Comparison of ENCODE assay signal across 2 cellular contexts in genomic region chr5:93058309-93058708, GRCh38.
TF ChIP-seq lines count a peak whose summit lies in the region.

No MANE protein-coding gene starts in this region.

TF ChIP-seq in A549, 52 proteins besides CTCF, POLR2A, EP300 and RAD21 (continued from another document):
- TF ChIP-seq, protein P1, sequence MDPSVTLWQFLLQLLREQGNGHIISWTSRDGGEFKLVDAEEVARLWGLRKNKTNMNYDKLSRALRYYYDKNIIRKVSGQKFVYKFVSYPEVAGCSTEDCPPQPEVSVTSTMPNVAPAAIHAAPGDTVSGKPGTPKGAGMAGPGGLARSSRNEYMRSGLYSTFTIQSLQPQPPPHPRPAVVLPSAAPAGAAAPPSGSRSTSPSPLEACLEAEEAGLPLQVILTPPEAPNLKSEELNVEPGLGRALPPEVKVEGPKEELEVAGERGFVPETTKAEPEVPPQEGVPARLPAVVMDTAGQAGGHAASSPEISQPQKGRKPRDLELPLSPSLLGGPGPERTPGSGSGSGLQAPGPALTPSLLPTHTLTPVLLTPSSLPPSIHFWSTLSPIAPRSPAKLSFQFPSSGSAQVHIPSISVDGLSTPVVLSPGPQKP (IDR thresholded peaks at IDR 0.05; ENCODE audit: low read depth, low read length), result no peak
- TF ChIP-seq HOXA7 (CRISPR knock-in tag; IDR thresholded peaks at IDR 0.05), result no peak
- no peak for TF ChIP-seq RARB (CRISPR knock-in tag; IDR thresholded peaks at IDR 0.05)
- no peak for TF ChIP-seq CBX2 (IDR thresholded peaks at IDR 0.05; ENCODE audit: borderline replicate concordance, low read depth)
- TF ChIP-seq MAFK (IDR thresholded peaks at IDR 0.05; ENCODE audit: partially characterized antibody), result no peak
- no peak for TF ChIP-seq KDM5A (IDR thresholded peaks at IDR 0.05)
- no peak for TF ChIP-seq USF2 (IDR thresholded peaks at IDR 0.05)
- no peak for TF ChIP-seq HDAC2 (IDR thresholded peaks at IDR 0.05)
- TF ChIP-seq RNF2 (IDR thresholded peaks at IDR 0.05; ENCODE audit: borderline replicate concordance, low read depth), result no peak
- no peak for TF ChIP-seq MAZ (IDR thresholded peaks at IDR 0.05; ENCODE audit: borderline replicate concordance, low read depth, low read length)
- no peak for TF ChIP-seq TFCP2L1 (CRISPR knock-in tag; IDR thresholded peaks at IDR 0.05)
- no peak for TF ChIP-seq RFX5 (IDR thresholded peaks at IDR 0.05)
- no peak for TF ChIP-seq ZFP36 (IDR thresholded peaks at IDR 0.05; ENCODE audit: borderline replicate concordance, partially characterized antibody)
- TF ChIP-seq MYC (IDR thresholded peaks at IDR 0.05; ENCODE audit: borderline replicate concordance, low read length), result no peak

TF ChIP-seq in GM23338, 12 proteins besides CTCF, POLR2A, EP300 and RAD21 (continued from another document):
- TF ChIP-seq, protein P2, sequence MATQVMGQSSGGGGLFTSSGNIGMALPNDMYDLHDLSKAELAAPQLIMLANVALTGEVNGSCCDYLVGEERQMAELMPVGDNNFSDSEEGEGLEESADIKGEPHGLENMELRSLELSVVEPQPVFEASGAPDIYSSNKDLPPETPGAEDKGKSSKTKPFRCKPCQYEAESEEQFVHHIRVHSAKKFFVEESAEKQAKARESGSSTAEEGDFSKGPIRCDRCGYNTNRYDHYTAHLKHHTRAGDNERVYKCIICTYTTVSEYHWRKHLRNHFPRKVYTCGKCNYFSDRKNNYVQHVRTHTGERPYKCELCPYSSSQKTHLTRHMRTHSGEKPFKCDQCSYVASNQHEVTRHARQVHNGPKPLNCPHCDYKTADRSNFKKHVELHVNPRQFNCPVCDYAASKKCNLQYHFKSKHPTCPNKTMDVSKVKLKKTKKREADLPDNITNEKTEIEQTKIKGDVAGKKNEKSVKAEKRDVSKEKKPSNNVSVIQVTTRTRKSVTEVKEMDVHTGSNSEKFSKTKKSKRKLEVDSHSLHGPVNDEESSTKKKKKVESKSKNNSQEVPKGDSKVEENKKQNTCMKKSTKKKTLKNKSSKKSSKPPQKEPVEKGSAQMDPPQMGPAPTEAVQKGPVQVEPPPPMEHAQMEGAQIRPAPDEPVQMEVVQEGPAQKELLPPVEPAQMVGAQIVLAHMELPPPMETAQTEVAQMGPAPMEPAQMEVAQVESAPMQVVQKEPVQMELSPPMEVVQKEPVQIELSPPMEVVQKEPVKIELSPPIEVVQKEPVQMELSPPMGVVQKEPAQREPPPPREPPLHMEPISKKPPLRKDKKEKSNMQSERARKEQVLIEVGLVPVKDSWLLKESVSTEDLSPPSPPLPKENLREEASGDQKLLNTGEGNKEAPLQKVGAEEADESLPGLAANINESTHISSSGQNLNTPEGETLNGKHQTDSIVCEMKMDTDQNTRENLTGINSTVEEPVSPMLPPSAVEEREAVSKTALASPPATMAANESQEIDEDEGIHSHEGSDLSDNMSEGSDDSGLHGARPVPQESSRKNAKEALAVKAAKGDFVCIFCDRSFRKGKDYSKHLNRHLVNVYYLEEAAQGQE (IDR thresholded peaks at IDR 0.05; ENCODE audit: unreplicated experiment), result no peak
- no peak for TF ChIP-seq POLR2AphosphoS5 (IDR thresholded peaks at IDR 0.05; ENCODE audit: low read depth)
- no peak for TF ChIP-seq ZNF462 (CRISPR knock-in tag; IDR thresholded peaks at IDR 0.05)
- no peak for TF ChIP-seq ETS1 (IDR thresholded peaks at IDR 0.05)
- no peak for TF ChIP-seq ZNF331 (CRISPR knock-in tag; IDR thresholded peaks at IDR 0.05; ENCODE audit: low read depth)
- no peak for TF ChIP-seq EZH2 (IDR thresholded peaks at IDR 0.05; ENCODE audit: low read depth, unreplicated experiment)
- no peak for TF ChIP-seq NANOG (IDR thresholded peaks at IDR 0.05; ENCODE audit: borderline replicate concordance)
- TF ChIP-seq STAT1 (IDR thresholded peaks at IDR 0.05; ENCODE audit: unreplicated experiment), result no peak
